In the genomic region with DNA sequence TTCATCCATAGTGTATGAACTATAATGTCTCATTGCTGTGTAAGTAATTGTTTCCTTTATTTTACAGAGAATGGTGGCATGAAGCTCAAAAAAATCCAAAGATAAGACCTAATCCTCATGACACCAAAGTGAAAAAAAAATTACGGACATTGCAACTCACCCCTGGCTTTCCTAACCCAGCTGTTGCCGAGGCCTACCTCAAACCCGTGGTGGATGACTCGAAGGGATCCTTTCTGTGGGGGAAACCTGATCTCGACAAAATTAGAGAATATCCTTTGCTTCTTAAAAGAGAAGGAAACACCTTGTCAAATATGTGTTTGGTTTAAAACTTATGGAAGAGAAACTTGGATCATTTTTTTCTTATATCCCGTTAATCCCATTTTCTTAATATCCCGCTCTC, we compare ENCODE assay signal across 16 cellular contexts.
"Had no signal": no experiment of that assay in that cellular context is flagged by ENCODE, and none has a peak within 500 bp of the region (broad histone marks: within the 10 kb centered on the region; RNA-seq: fewer than 3 reads in every experiment).

No MANE protein-coding gene starts in this region.

- H3K4me3 ChIP-seq: cardiac muscle cell, colonic mucosa, heart left ventricle, psoas muscle, thoracic aorta had no signal

- H3K27me3 ChIP-seq: cardiac muscle cell, colonic mucosa, heart left ventricle had no signal

- ATAC-seq: heart left ventricle, psoas muscle, sciatic nerve, SK-N-SH treated with all-trans-retinoic acid at 6 μM for 48 hours had no signal

- H3K4me3 Mint-ChIP-seq: activated CD4-positive, alpha-beta memory T cell treated with anti-CD3 and anti-CD28 coated beads, Interleukin-2, amount 10 ng/mL, durations not matched to agents 7 days and 5 days; nephron progenitor cell had no signal

- H3K4me1 ChIP-seq: colonic mucosa had no signal

- H3K27ac ChIP-seq: cardiac muscle cell, colonic mucosa, heart left ventricle, psoas muscle, thoracic aorta had no signal

- H3K27me3 Mint-ChIP-seq: activated CD4-positive, alpha-beta memory T cell treated with anti-CD3 and anti-CD28 coated beads, Interleukin-2, amount 10 ng/mL, durations not matched to agents 7 days and 5 days; stimulated activated naive CD8-positive, alpha-beta T cell treated with anti-CD3 and anti-CD28 coated beads, Interleukin-15, amount 100 ng/mL, for 72 hours had no signal

- DNase-seq: activated CD4-positive, alpha-beta memory T cell treated with anti-CD3 and anti-CD28 coated beads, Interleukin-2, amount 10 ng/mL, durations not matched to agents 7 days and 5 days; activated CD4-positive, CD25-positive, alpha-beta regulatory T cell treated with anti-CD3 and anti-CD28 coated beads, Interleukin-2, amount 50 U/mL, for 72 hours; activated effector memory CD4-positive, alpha-beta T cell treated with anti-CD3 and anti-CD28 coated beads, Interleukin-2, amount 50 U/mL, for 16 hours; colonic mucosa; foreskin melanocyte; heart left ventricle; mammary epithelial cell; nephron progenitor cell; psoas muscle; stimulated activated CD4-positive, alpha-beta T cell treated with anti-CD3 and anti-CD28 coated beads, Interleukin-2, amount 100 ng/mL, for 24 hours; stimulated activated naive CD8-positive, alpha-beta T cell treated with anti-CD3 and anti-CD28 coated beads, Interleukin-15, amount 100 ng/mL, for 72 hours had no signal

- H3K9me3 Mint-ChIP-seq: activated CD4-positive, alpha-beta memory T cell treated with anti-CD3 and anti-CD28 coated beads, Interleukin-2, amount 10 ng/mL, durations not matched to agents 7 days and 5 days; nephron progenitor cell; stimulated activated naive CD8-positive, alpha-beta T cell treated with anti-CD3 and anti-CD28 coated beads, Interleukin-15, amount 100 ng/mL, for 72 hours had no signal

- FAIRE-seq: astrocyte had no signal

- H3K9me3 ChIP-seq: colonic mucosa, heart left ventricle, psoas muscle, thoracic aorta had no signal
